Comparison of ENCODE assay signal across 37 cellular contexts in genomic region chr13:94033830-94034642, GRCh38.
A peak's percentile ranks its signal among the peaks of the same experiment; 100 is the strongest.
DNase-seq lines count a peak whose midpoint lies in the region; ATAC-seq, FAIRE-seq and TF ChIP-seq lines count a peak whose summit lies in the region.
"Had no signal": no experiment of that assay in that cellular context is flagged by ENCODE, and none has a peak within 500 bp of the region (broad histone marks: within the 10 kb centered on the region; RNA-seq: fewer than 3 reads in every experiment).

No MANE protein-coding gene starts in this region.

- H3K27me3 ChIP-seq in HepG2 (ENCODE audit: control insufficient read depth in 1 of 2, insufficient read depth in 2 of 2, low read length in 2 of 2): no peaks in the 10 kb centered on the region
- H3K27me3 ChIP-seq in right lobe of liver: no peaks in the 10 kb centered on the region
- no peaks in the 10 kb centered on the region for H3K27me3 ChIP-seq in hepatocyte
- H3K27me3 ChIP-seq: cardiac muscle cell, esophagus muscularis mucosa, left lung, testis, uterus had no signal

- TF ChIP-seq POLR2A in HepG2 (IDR thresholded peaks at IDR 0.05; ENCODE audit: insufficient read depth in 1 of 2, low read depth in 2 of 2, low read length in 2 of 2) (no peak), right lobe of liver (IDR thresholded peaks at IDR 0.05) (no peak)

- TF ChIP-seq CTCF in HepG2 (CRISPR knock-in tag; IDR thresholded peaks at IDR 0.05): no peak
- TF ChIP-seq CTCF in right lobe of liver (IDR thresholded peaks at IDR 0.05): no peak
- no peak for TF ChIP-seq CTCF in hepatocyte (IDR thresholded peaks at IDR 0.05; ENCODE audit: poor library complexity)

- no peak for FAIRE-seq in HepG2 (lab: Jason Lieb, UNC)
- FAIRE-seq: GM12892, H1, K562 had no signal

- no peaks in the 10 kb centered on the region for H3K9me3 ChIP-seq in HepG2 (ENCODE audit: low read length)
- no peaks in the 10 kb centered on the region for H3K9me3 ChIP-seq in right lobe of liver
- H3K9me3 ChIP-seq in hepatocyte (ENCODE audit: low read depth): no peaks in the 10 kb centered on the region
- H3K9me3 ChIP-seq: esophagus muscularis mucosa, left lung, testis, uterus had no signal

- H3K36me3 ChIP-seq in HepG2 (replicated peaks in 1 of 2; ENCODE audit: control insufficient read depth in 1 of 2, insufficient read depth in 2 of 2, low read length in 2 of 2): no peaks in the 10 kb centered on the region; a peak in 1 of 5 replicates
- H3K36me3 ChIP-seq in right lobe of liver: no peaks in the 10 kb centered on the region
- H3K36me3 ChIP-seq in hepatocyte (replicated peaks; ENCODE audit: insufficient read depth, low read depth): no peaks in the 10 kb centered on the region
- H3K36me3 ChIP-seq: cardiac muscle cell, esophagus muscularis mucosa, left lung, uterus had no signal

- H3K9ac ChIP-seq in HepG2 (ENCODE audit: insufficient read depth, low read depth, low read length): no peak overlapping the region

- H3K4me2 ChIP-seq in HepG2 (ENCODE audit: low read depth, low read length) (no peak overlapping the region), hepatocyte (peak overlapping the region; percentile 40)
- H3K4me2 ChIP-seq: PC-9 had no signal

- H4K20me1 ChIP-seq in HepG2 (ENCODE audit: insufficient read depth, low read length) (no peaks in the 10 kb centered on the region), hepatocyte (ENCODE audit: insufficient read depth, poor library complexity, severe bottlenecking) (no peaks in the 10 kb centered on the region)

- CTCF ChIA-PET in HepG2 (lab: Yijun Ruan, JAX; ENCODE audit: low intra/inter-chr PET ratio, low total read pairs): no interaction called here

- no peak overlapping the region for H3K27ac ChIP-seq in HepG2 (ENCODE audit: extremely low read length, insufficient read depth, low read length)
- H3K27ac ChIP-seq in right lobe of liver: no peak overlapping the region
- H3K27ac ChIP-seq in hepatocyte: no peak overlapping the region
- H3K27ac ChIP-seq: cardiac muscle cell, esophagus muscularis mucosa, left lung, PC-9, testis, uterus had no signal

- TF ChIP-seq RAD21 in HepG2 (CRISPR knock-in tag; IDR thresholded peaks at IDR 0.05): no peak

- intact Hi-C loops in HepG2 (cut with micrococcal nuclease; ENCODE audit: unreplicated experiment) (no loop called here), right lobe of liver (cut with DNase I) (no loop called here), Right ventricle myocardium inferior (cut with DNase I) (no loop called here)

- H2AFZ ChIP-seq in HepG2 (ENCODE audit: low read length) (no peak overlapping the region), hepatocyte (no peak overlapping the region)
- H2AFZ ChIP-seq: PC-9 had no signal

- TF ChIP-seq EP300 in HepG2 (IDR thresholded peaks at IDR 0.05; ENCODE audit: low read depth in 2 of 2, low read length in 2 of 2) (no peak), HepG2 (CRISPR knock-in tag; IDR thresholded peaks at IDR 0.05; ENCODE audit: borderline replicate concordance) (no peak)

- POLR2A ChIA-PET in HepG2 (lab: Yijun Ruan, JAX): no interaction called here

- H3K79me2 ChIP-seq in HepG2 (ENCODE audit: insufficient read depth, low read length) (no peaks in the 10 kb centered on the region), hepatocyte (no peaks in the 10 kb centered on the region)

- ATAC-seq in HepG2 (no peak), right lobe of liver (no peak), SK-N-SH treated with all-trans-retinoic acid at 6 μM for 48 hours (peak; percentile 78), Right ventricle myocardium inferior (no peak)
- ATAC-seq: activated CD8-positive, alpha-beta memory T cell treated with anti-CD3 and anti-CD28 coated beads, Interleukin-2, amount 10 ng/mL, durations not matched to agents 7 days and 5 days; K562; left lung had no signal

- DNase-seq in HepG2 (ENCODE audit: low spot score) (no peak), right lobe of liver (no peak), hepatocyte (ENCODE audit: low spot score) (no peak), Right ventricle myocardium inferior (ENCODE audit: missing footprints) (no peak), globus pallidus (ENCODE audit: low spot score) (no peak), GM03348 (ENCODE audit: low spot score) (no peak), medulla oblongata (ENCODE audit: extremely low spot score) (no peak)
- DNase-seq: 8988T; activated CD4-positive, alpha-beta T cell treated with anti-CD3 and anti-CD28 coated beads, Interleukin-2, amount 50 U/mL, for 1 hour; activated CD8-positive, alpha-beta memory T cell treated with anti-CD3 and anti-CD28 coated beads, Interleukin-2, amount 10 ng/mL, durations not matched to agents 7 days and 5 days; activated naive CD4-positive, alpha-beta T cell treated with Interleukin-2 at 50 U/mL for 16 hours; activated T-cell treated with anti-CD3 and anti-CD28 coated beads, Interleukin-2, amount 50 U/mL, for 48 hours; amniotic stem cell; CD4-positive, alpha-beta memory T cell; endodermal cell; hypothalamus; immature natural killer cell; left lung; mesendoderm; naive B cell; NCI-H2081 treated with DMSO at 0.1 percent for 48 hours; NCI-H524 treated with DMSO at 0.1 percent for 48 hours; NK-92 treated with Interleukin-12 subunit alpha and Interleukin-12 subunit beta, amount 100 ng/mL, for 24 hours; nucleus accumbens; PC-9; SHP77; stimulated activated naive CD4-positive, alpha-beta T cell treated with Interleukin-2 at 50 U/mL for 16 hours; SW 1271; T-helper 9 cell; testis; uterus had no signal

- BruUV-seq in HepG2 (replicated peaks; lab: Mats Ljungman, UMichigan): no TSS peak

- H3K4me3 ChIP-seq in HepG2 (replicated peaks in 1 of 3; ENCODE audit: insufficient read depth in 1 of 3, low read depth in 2 of 3, low read length in 3 of 3) (no peak overlapping the region), right lobe of liver (no peak overlapping the region), hepatocyte (no peak overlapping the region)
- H3K4me3 ChIP-seq: cardiac muscle cell, esophagus muscularis mucosa, K562, left lung, PC-9, testis, uterus had no signal

- H3K4me1 ChIP-seq in HepG2 (ENCODE audit: insufficient read depth, low read length) (peaks cover 2% of the 10 kb centered on the region; the same call in 1 of the 2 replicates), right lobe of liver (no peaks in the 10 kb centered on the region), hepatocyte (ENCODE audit: insufficient read depth) (peaks cover 26% of the 10 kb centered on the region)
- H3K4me1 ChIP-seq: left lung, testis, uterus had no signal

- WGBS in HepG2 (ENCODE audit: low lambda C conversion rate): 90% methylated on average over 7 of the region's 7 CpGs
- 74% methylated on average over 7 of the region's 7 CpGs for WGBS in right lobe of liver (ENCODE audit: insufficient coverage, low coverage, low lambda C conversion rate, missing lambda C conversion rate)
- 44% methylated on average over 6 of the region's 7 CpGs for WGBS in hepatocyte (ENCODE audit: low lambda C conversion rate, missing lambda C conversion rate)

- in situ Hi-C loops in HepG2 (cut with HindIII; ENCODE audit: extremely low pct_ligation_motif_present, low pct_unique_long_range_greater_than_20kb): no loop called here

- no peaks in the 10 kb centered on the region for H3K9me2 ChIP-seq in hepatocyte (replicated peaks; ENCODE audit: insufficient read depth)

TF ChIP-seq in HepG2, 621 proteins besides CTCF, POLR2A, EP300 and RAD21:
- TF ChIP-seq U2AF2 (IDR thresholded peaks at IDR 0.05; ENCODE audit: low read depth, low read length) (0 out of 2 replicates have a peak, but pooled peaks have one; percentile 48), SNAPC5 (CRISPR knock-in tag; IDR thresholded peaks at IDR 0.05; ENCODE audit: borderline replicate concordance) (no peak)
TF ChIP-seq in HepG2: peak in this region for 1.

TF ChIP-seq in SK-N-SH treated with all-trans-retinoic acid at 6 μM for 48 hours, 23 proteins besides CTCF, POLR2A, EP300 and RAD21:
- no peak for TF ChIP-seq TOX (CRISPR knock-in tag; IDR thresholded peaks at IDR 0.05; ENCODE audit: borderline replicate concordance)
- TF ChIP-seq TSHZ2 (CRISPR knock-in tag; IDR thresholded peaks at IDR 0.05): no peak
TF ChIP-seq in SK-N-SH treated with all-trans-retinoic acid at 6 μM for 48 hours: peak in this region for 0.
